ENCODE assay signal across 22 cellular contexts in the genomic region with DNA sequence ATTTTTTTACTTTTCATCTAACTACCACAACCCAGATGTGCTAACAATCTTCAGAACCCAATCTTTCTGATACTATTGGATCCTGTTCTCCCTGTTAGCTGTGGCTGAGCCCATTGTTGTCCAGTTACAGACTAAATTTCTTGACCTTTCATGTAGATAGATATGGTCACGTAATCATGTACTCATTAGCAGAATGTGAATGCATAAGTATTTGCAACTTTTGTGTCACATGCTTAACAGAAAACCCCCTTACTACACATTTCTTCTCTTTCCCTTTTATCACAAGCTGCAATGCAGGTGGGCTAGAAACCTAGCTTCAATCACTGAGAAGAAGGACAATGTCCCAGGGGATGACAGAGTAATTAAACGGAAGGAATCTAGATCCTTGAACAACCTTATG. TPM values are rescaled to one million over a fixed set of nuclear protein-coding genes. Genes with fewer than 3 reads are reported as not detected.
DNase-seq lines count a peak whose midpoint lies in the region; ATAC-seq, FAIRE-seq and TF ChIP-seq lines count a peak whose summit lies in the region.
"Had no signal": no experiment of that assay in that cellular context is flagged by ENCODE, and none has a peak within 500 bp of the region (broad histone marks: within the 10 kb centered on the region; RNA-seq: fewer than 3 reads in every experiment).

No MANE protein-coding gene starts in this region.

- H3K4ac ChIP-seq in H9 (ENCODE audit: low read depth, low read length), result no peak overlapping the region

- H3K27me3 ChIP-seq in H9 (ENCODE audit: insufficient read depth, low read length), result no peaks in the 10 kb centered on the region
- H3K27me3 ChIP-seq: gastroesophageal sphincter, SJSA1, upper lobe of left lung had no signal

- no peak overlapping the region for H4K8ac ChIP-seq in H9 (replicated peaks; ENCODE audit: insufficient read length, low read depth, low read length)

- H3K4me1 ChIP-seq in H9 (ENCODE audit: insufficient read depth, low read length), result no peaks in the 10 kb centered on the region
- H3K4me1 ChIP-seq: A549, gastroesophageal sphincter, left ventricle myocardium inferior, SJSA1, upper lobe of left lung had no signal

- DNase-seq in GM18507 (ENCODE audit: extremely low spot score, insufficient read length, low read depth) (no peak), pons (ENCODE audit: low spot score) (no peak), H9 (no peak), DMS53 (lab: John Stamatoyannopoulos, UW) (no peak)
- DNase-seq: left ventricle myocardium inferior; MV-4-11; NCI-H2081; NCI-H524 treated with DMSO at 0.1 percent for 48 hours; PC-9; stimulated activated naive CD8-positive, alpha-beta T cell treated with anti-CD3 and anti-CD28 coated beads, Interleukin-15, amount 100 ng/mL, for 72 hours; upper lobe of left lung had no signal

- H3K9me3 Mint-ChIP-seq in H9, result peaks cover under 1 to 10% of the 10 kb centered on the region in 2 experiments; a peak in 4 of 5 replicates
- H3K9me3 Mint-ChIP-seq: T-helper 2 cell treated with Interferon-gamma antibody and Interleukin-4, amounts not matched to agents 5 μg/mL and 100 μg/mL, for 36 hours had no signal

- H3K27ac ChIP-seq in H9 (ENCODE audit: insufficient read length, low read depth, low read length), result no peak overlapping the region
- H3K27ac ChIP-seq: A549, gastroesophageal sphincter, HL-60, left ventricle myocardium inferior, PC-9, SJSA1, upper lobe of left lung had no signal

- H2AK5ac ChIP-seq in H9 (ENCODE audit: insufficient read length, low read length), result no peak overlapping the region

- H3K4me3 Mint-ChIP-seq in H9, result no peak overlapping the region
- H3K4me3 Mint-ChIP-seq: T-helper 2 cell treated with Interferon-gamma antibody and Interleukin-4, amounts not matched to agents 5 μg/mL and 100 μg/mL, for 36 hours had no signal

- peaks cover 2% of the 10 kb centered on the region; the same call in 1 of the 2 replicates for H3K27me3 Mint-ChIP-seq in H9 (ENCODE audit: low read depth)
- H3K27me3 Mint-ChIP-seq: stimulated activated naive CD8-positive, alpha-beta T cell treated with anti-CD3 and anti-CD28 coated beads, Interleukin-15, amount 100 ng/mL, for 72 hours had no signal

- H3K56ac ChIP-seq in H9 (ENCODE audit: insufficient read length, low read depth, low read length), result no peak overlapping the region

- H3K23me2 ChIP-seq in H9 (ENCODE audit: insufficient read length, low read depth, low read length, poor library complexity, severe bottlenecking), result no peaks in the 10 kb centered on the region

- no peak overlapping the region for H3K27ac Mint-ChIP-seq in H9
- H3K27ac Mint-ChIP-seq: stimulated activated naive CD8-positive, alpha-beta T cell treated with anti-CD3 and anti-CD28 coated beads, Interleukin-15, amount 100 ng/mL, for 72 hours had no signal

- H3K79me1 ChIP-seq in H9 (ENCODE audit: insufficient read depth, low read depth, low read length, poor library complexity, severe bottlenecking), result no peaks in the 10 kb centered on the region

- peaks cover 2 to 4% (median 3%) of the 10 kb centered on the region in 3 experiments; a peak in 5 of 7 replicates for H3K36me3 Mint-ChIP-seq in H9 (ENCODE audit: insufficient read depth in 1 of 3, low read depth in 3 of 3)

- no peaks in the 10 kb centered on the region for H3K9me3 ChIP-seq in H9 (ENCODE audit: control insufficient read depth, low read depth, low read length)
- H3K9me3 ChIP-seq: A549, gastroesophageal sphincter, left ventricle myocardium inferior, SJSA1, upper lobe of left lung had no signal

- no peak for TF ChIP-seq CTCF in H9 (conservative IDR thresholded peaks at IDR 0.05)

- H2BK20ac ChIP-seq in H9 (ENCODE audit: low read depth, low read length, poor library complexity, severe bottlenecking), result no peak overlapping the region

- H3K79me2 ChIP-seq in H9 (ENCODE audit: insufficient read depth, low read length), result no peaks in the 10 kb centered on the region

- no peak overlapping the region for H3K9ac ChIP-seq in H9 (ENCODE audit: extremely low read depth, insufficient read length, low read length)

- peak; percentile 45 for FAIRE-seq in GM18507 (lab: Jason Lieb, UNC)
- FAIRE-seq: A549 had no signal

- H3K14ac ChIP-seq in H9 (ENCODE audit: insufficient read depth, low read length), result no peak overlapping the region

- H3K4me2 ChIP-seq in H9 (ENCODE audit: insufficient read depth, insufficient read length, low read length), result no peak overlapping the region
- H3K4me2 ChIP-seq: A549, PC-9 had no signal

- no peaks in the 10 kb centered on the region for H3K4me1 Mint-ChIP-seq in H9
- H3K4me1 Mint-ChIP-seq: stimulated activated naive CD8-positive, alpha-beta T cell treated with anti-CD3 and anti-CD28 coated beads, Interleukin-15, amount 100 ng/mL, for 72 hours had no signal

- no peak overlapping the region for H2BK12ac ChIP-seq in H9 (ENCODE audit: insufficient read length, low read depth, low read length)

- no peak overlapping the region for H3K23ac ChIP-seq in H9 (ENCODE audit: insufficient read length, low read depth, low read length)

- H2BK15ac ChIP-seq in H9 (ENCODE audit: low read depth, low read length), result no peak overlapping the region

- H2BK5ac ChIP-seq in H9 (ENCODE audit: insufficient read length, low read length), result no peak overlapping the region

- H4K20me1 ChIP-seq in H9 (ENCODE audit: control insufficient read depth, insufficient read depth, insufficient read length), result no peaks in the 10 kb centered on the region

- no peak overlapping the region for H3K18ac ChIP-seq in H9 (ENCODE audit: insufficient read length, low read depth, low read length)

- H4K91ac ChIP-seq in H9 (ENCODE audit: insufficient read length, low read depth, low read length), result no peak overlapping the region

- ATAC-seq in GM19372 (IDR thresholded peaks at IDR 0.05; ENCODE audit: low read depth, unreplicated experiment), result peak; percentile 34
- peak; percentile 61 for ATAC-seq in HG02938 (IDR thresholded peaks at IDR 0.05; ENCODE audit: unreplicated experiment)
- peak; percentile 48 for ATAC-seq in HG03432 (IDR thresholded peaks at IDR 0.05; ENCODE audit: unreplicated experiment)
- ATAC-seq in GM21717 (IDR thresholded peaks at IDR 0.05; ENCODE audit: unreplicated experiment), result no peak
- ATAC-seq: A549; activated CD4-positive, CD25-positive, alpha-beta regulatory T cell treated with anti-CD3 and anti-CD28 coated beads, Interleukin-2, amount 50 U/mL, for 24 hours; gastroesophageal sphincter; sciatic nerve had no signal

- no peak overlapping the region for H2AFZ ChIP-seq in H9 (ENCODE audit: low read length)
- H2AFZ ChIP-seq: PC-9 had no signal

- H3T11ph ChIP-seq in H9 (ENCODE audit: low read length), result no peak overlapping the region

- no peak overlapping the region for H4K5ac ChIP-seq in H9 (ENCODE audit: insufficient read length, low read depth, low read length)

- no peak overlapping the region for H2BK120ac ChIP-seq in H9 (ENCODE audit: low read depth, low read length, poor library complexity, severe bottlenecking)

- WGBS in H9 (ENCODE audit: extremely low coverage, insufficient read length, low lambda C conversion rate), result no CpG with 5 or more reads among the region's 2 CpGs

RNA-seq across cellular contexts. Expression of a gene that starts 13.1 kb away (rescaled TPM):
- 12.7 and 12.9 TPM in 2 replicates for total RNA-seq in H9 (2021)

RNA-seq across cellular contexts. Expression of a gene that starts 41.3 kb away (rescaled TPM):
- 10.1 and 10.4 TPM in 2 replicates for total RNA-seq in H9 (2021)
